Comparison of ENCODE assay signal across 19 cellular contexts in the genomic region with DNA sequence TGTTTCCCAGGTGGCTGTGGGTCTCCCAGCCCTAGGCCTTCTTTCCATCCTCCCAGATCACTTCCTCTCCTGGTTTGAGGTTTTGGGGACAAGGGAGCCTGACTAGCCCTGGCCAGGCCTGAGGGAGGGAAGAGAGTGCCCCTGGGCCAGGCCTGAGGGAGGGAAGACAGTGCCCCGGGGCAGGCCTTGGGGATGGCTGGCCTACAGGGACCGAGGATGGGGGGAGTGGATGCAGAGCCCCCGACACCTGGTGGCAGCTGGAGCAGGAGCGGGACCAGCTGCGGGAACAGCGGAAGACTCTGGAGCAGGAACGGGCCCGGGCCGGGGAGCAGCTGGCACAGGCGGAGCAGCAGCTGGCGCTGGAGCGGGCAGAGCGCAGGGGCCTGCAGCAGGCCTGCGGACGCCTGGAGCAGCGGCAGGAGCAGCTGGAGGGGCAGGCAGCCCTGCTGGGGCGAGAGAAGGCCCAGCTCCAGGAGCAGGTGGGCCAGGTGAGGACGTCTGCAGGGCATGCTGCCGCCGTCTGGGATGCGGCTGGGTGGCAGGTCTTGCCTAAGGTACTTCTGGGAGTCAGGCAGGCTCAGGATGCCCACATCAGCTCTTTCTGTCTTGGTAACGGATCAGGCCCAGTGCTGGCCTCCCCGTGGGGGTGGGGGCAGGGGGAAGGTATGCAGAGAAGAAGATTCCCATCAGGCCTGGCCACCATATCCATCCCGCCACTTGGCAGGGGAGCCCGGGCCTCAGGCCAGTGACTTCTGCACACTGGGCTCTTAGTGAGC. TPM values are rescaled to one million over a fixed set of nuclear protein-coding genes. Genes with fewer than 3 reads are reported as not detected.
DNase-seq lines count a peak whose midpoint lies in the region; ATAC-seq and TF ChIP-seq lines count a peak whose summit lies in the region.
"Had no signal": no experiment of that assay in that cellular context is flagged by ENCODE, and none has a peak within 500 bp of the region (broad histone marks: within the 10 kb centered on the region; RNA-seq: fewer than 3 reads in every experiment).

No MANE protein-coding gene starts in this region.

- H3K27ac ChIP-seq in breast epithelium, result no peak overlapping the region
- H3K27ac ChIP-seq in lower lobe of right lung, result no peak overlapping the region
- H3K27ac ChIP-seq in upper lobe of right lung, result no peak overlapping the region
- H3K27ac ChIP-seq in RWPE1, result no peak overlapping the region
- H3K27ac ChIP-seq: gastrocnemius medialis had no signal

- H3K4me1 Mint-ChIP-seq in MCF 10A (ENCODE audit: insufficient read depth, unreplicated experiment), result no peaks in the 10 kb centered on the region
- H3K4me1 Mint-ChIP-seq in T-helper 17 cell, result no peaks in the 10 kb centered on the region
- H3K4me1 Mint-ChIP-seq: central memory CD8-positive, alpha-beta T cell had no signal

- H3K27me3 ChIP-seq in breast epithelium, result no peaks in the 10 kb centered on the region
- H3K27me3 ChIP-seq in lower lobe of right lung (ENCODE audit: low read depth), result no peaks in the 10 kb centered on the region
- no peaks in the 10 kb centered on the region for H3K27me3 ChIP-seq in upper lobe of right lung

- H3K36me3 ChIP-seq in breast epithelium, result no peaks in the 10 kb centered on the region
- no peaks in the 10 kb centered on the region for H3K36me3 ChIP-seq in lower lobe of right lung
- H3K36me3 ChIP-seq in upper lobe of right lung, result no peaks in the 10 kb centered on the region
- H3K36me3 ChIP-seq: gastrocnemius medialis had no signal

- no TSS peak for BruUV-seq in MCF 10A (replicated peaks; lab: Mats Ljungman, UMichigan)

- ATAC-seq in T-helper 17 cell (no peak), lower lobe of right lung (no peak), upper lobe of right lung (no peak)
- ATAC-seq: gastrocnemius medialis, Panc1 had no signal

- peak; percentile 15 to 38 for DNase-seq in breast epithelium (ENCODE audit: low spot score in 2 of 2)
- no peak for DNase-seq in MCF 10A (ENCODE audit: unreplicated experiment)
- DNase-seq in T-helper 17 cell, result peak; percentile 3 to 9 (median 6)
- DNase-seq in lower lobe of right lung, result peak; percentile 47
- DNase-seq in upper lobe of right lung, result peak; percentile 52
- no peak for DNase-seq in RWPE1 (ENCODE audit: low spot score)
- no peak for DNase-seq in stimulated activated naive CD4-positive, alpha-beta T cell treated with Interleukin-2 at 50 U/mL for 16 hours (lab: John Stamatoyannopoulos, UW)
- no peak for DNase-seq in superior temporal gyrus (ENCODE audit: extremely low spot score)
- DNase-seq: activated T-cell treated with anti-CD3 and anti-CD28 coated beads, Interleukin-2, amount 50 U/mL, for 1 hour; Caco-2; NCI-H187 treated with DMSO at 0.1 percent for 48 hours; T-helper 2 cell had no signal

- H3K9me3 ChIP-seq in breast epithelium (peaks cover 0 to 8% of the 10 kb centered on the region in 2 donors), T-helper 17 cell (ENCODE audit: control insufficient read depth, low read length, poor library complexity, severe bottlenecking) (no peaks in the 10 kb centered on the region), lower lobe of right lung (peaks cover 12% of the 10 kb centered on the region), upper lobe of right lung (no peaks in the 10 kb centered on the region)

- POLR2A ChIA-PET in MCF 10A (lab: Yijun Ruan, JAX) (no interaction called here), RWPE1 (lab: Yijun Ruan, JAX; ENCODE audit: low non-redundant PET) (no interaction called here)

- H3K4me3 ChIP-seq in breast epithelium, result no peak overlapping the region
- H3K4me3 ChIP-seq in lower lobe of right lung, result no peak overlapping the region
- H3K4me3 ChIP-seq in upper lobe of right lung, result no peak overlapping the region
- H3K4me3 ChIP-seq: gastrocnemius medialis had no signal

- H3K27me3 Mint-ChIP-seq in MCF 10A (ENCODE audit: insufficient read depth, unreplicated experiment), result peaks cover 15% of the 10 kb centered on the region
- peaks cover 9% of the 10 kb centered on the region for H3K27me3 Mint-ChIP-seq in T-helper 17 cell

- no peak overlapping the region for H3K27ac Mint-ChIP-seq in MCF 10A (ENCODE audit: low read depth, unreplicated experiment)
- no peak overlapping the region for H3K27ac Mint-ChIP-seq in T-helper 17 cell

- no peak for TF ChIP-seq POLR2A in breast epithelium (IDR thresholded peaks at IDR 0.05)

- no peaks in the 10 kb centered on the region for H3K4me1 ChIP-seq in breast epithelium
- H3K4me1 ChIP-seq in lower lobe of right lung, result no peaks in the 10 kb centered on the region
- H3K4me1 ChIP-seq in upper lobe of right lung, result no peaks in the 10 kb centered on the region
- H3K4me1 ChIP-seq: Caco-2, gastrocnemius medialis had no signal

- TF ChIP-seq CTCF in breast epithelium (IDR thresholded peaks at IDR 0.05) (no peak), MCF 10A (IDR thresholded peaks at IDR 0.05; ENCODE audit: unreplicated experiment) (no peak), lower lobe of right lung (IDR thresholded peaks at IDR 0.05) (no peak), upper lobe of right lung (IDR thresholded peaks at IDR 0.05) (no peak), RWPE1 (conservative IDR thresholded peaks at IDR 0.05; ENCODE audit: low read depth) (no peak)

- H3K36me3 Mint-ChIP-seq in MCF 10A (ENCODE audit: insufficient read depth, unreplicated experiment) (no peaks in the 10 kb centered on the region), T-helper 17 cell (ENCODE audit: low read depth) (no peaks in the 10 kb centered on the region)

- H3K9me3 Mint-ChIP-seq in MCF 10A (ENCODE audit: unreplicated experiment), result peaks cover 5% of the 10 kb centered on the region

- H3K4me3 Mint-ChIP-seq in MCF 10A (ENCODE audit: unreplicated experiment) (no peak overlapping the region), T-helper 17 cell (no peak overlapping the region)
- H3K4me3 Mint-ChIP-seq: central memory CD8-positive, alpha-beta T cell had no signal

- CTCF ChIA-PET in MCF 10A (lab: Yijun Ruan, JAX), result interaction anchor here (0.6 to 1.5 kb wide), 2 partner anchors 21 to 499 kb away, joined by 3 to 4 read pairs; no protein-coding TSS in a partner anchor
- CTCF ChIA-PET in RWPE1 (lab: Yijun Ruan, JAX), result interaction anchor here (0.6 kb wide), 1 partner anchor 97 kb away, joined by 5 read pairs; no protein-coding TSS in a partner anchor

- intact Hi-C loops in breast epithelium (cut with DNase I; ENCODE audit: low total_unique reads), result no loop called here
- intact Hi-C loops in MCF 10A (cut with micrococcal nuclease), result no loop called here
- intact Hi-C loops in lower lobe of right lung (cut with DNase I), result no loop called here
- intact Hi-C loops in upper lobe of right lung (cut with DNase I), result no loop called here

RNA-seq across cellular contexts. Expression of a gene that starts 29.2 kb away (rescaled TPM):
- total RNA-seq in breast epithelium, result under 1 TPM in 1 of 3 donors, not detected in 2; 0.33 TPM
- not detected in 2 replicates for total RNA-seq in MCF 10A (2022)
- not detected for total RNA-seq in T-helper 17 cell
- total RNA-seq in lower lobe of right lung, result 3.4 TPM
- 0.26 TPM for total RNA-seq in upper lobe of right lung
- total RNA-seq: Caco-2, endothelial cell of umbilical vein, mononuclear cell, subcutaneous adipose tissue had no signal

RNA-seq across cellular contexts. Expression of a gene that starts 39.3 kb away (rescaled TPM):
- 1 to 10 TPM in 1 of 3 donors, under 1 TPM in 1, not detected in 1; 0.15 to 2.3 TPM for total RNA-seq in breast epithelium
- not detected in 2 replicates for total RNA-seq in MCF 10A (2022)
- not detected for total RNA-seq in T-helper 17 cell
- total RNA-seq in lower lobe of right lung, result 17.0 TPM
- 22.2 TPM for total RNA-seq in upper lobe of right lung
- total RNA-seq: endothelial cell of umbilical vein, gastrocnemius medialis, mononuclear cell, posterior vena cava, subcutaneous adipose tissue had no signal

Comparison
In these comparisons a context has a peak if more than half of its experiments do, and no peak if none do; other contexts are left out.
1. DNase-seq: peak in breast epithelium (2 of 2), T-helper 17 cell (3 of 3), lower lobe of right lung (single experiment) and upper lobe of right lung (single experiment); none in MCF 10A (single experiment), RWPE1 (single experiment), stimulated activated naive CD4-positive, alpha-beta T cell treated with Interleukin-2 at 50 U/mL for 16 hours (single experiment) and superior temporal gyrus (single experiment).